ENCODE assay signal across 8 cellular contexts in the genomic region with DNA sequence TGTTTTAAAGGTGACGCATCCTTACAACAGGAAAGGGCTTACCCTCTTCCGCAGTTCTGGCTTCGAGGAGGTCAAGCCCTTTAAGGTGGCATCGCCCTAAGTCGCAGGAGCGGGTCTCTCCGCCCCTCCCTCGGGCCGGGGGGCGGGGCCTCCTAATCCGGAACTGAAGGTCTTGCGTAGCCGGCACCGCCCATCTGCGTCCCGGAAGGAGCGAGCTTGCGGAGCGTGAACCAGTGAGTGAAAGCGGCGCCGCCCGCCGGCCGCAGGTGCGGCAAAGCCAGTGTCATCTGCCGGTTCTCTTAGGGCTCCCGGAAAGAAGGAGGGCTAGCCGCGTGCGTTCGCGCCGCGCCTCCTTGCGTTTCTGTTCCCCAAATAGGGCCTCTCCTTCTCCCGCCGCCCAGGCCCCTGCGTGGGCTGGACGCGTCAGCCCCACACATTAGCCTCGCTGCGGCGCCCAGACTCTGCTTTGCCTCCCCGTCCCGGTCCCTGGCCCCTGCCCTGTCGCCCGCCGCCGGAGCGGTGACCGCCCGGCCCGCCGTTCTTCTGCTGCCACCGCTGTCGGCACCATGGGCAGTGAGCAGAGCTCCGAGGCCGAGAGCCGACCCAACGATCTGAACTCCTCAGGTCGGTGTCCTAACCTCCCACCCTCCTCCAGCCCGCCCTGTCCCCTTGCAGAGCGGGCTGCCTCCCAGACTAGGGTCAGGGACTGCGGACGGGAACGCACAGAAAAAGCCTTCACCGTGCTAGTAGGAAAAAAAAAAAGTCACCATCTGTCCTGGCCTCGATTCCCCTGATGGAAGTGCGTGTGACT. TPM values are rescaled to one million over a fixed set of nuclear protein-coding genes. Genes with fewer than 3 reads are reported as not detected.
DNase-seq lines count a peak whose midpoint lies in the region; TF ChIP-seq lines count a peak whose summit lies in the region.

A gene (plus strand): TSS at position 193 of the 811 bp plus-strand sequence. CDS start 374 bp downstream, at position 567.

- H3K79me1 ChIP-seq in neuronal stem cell (ENCODE audit: low read depth, low read length), result no peaks in the 10 kb centered on the region

- peak within 1 kb of the TSS; percentile 74 for H2BK15ac ChIP-seq in neuronal stem cell (ENCODE audit: low read length)

- WGBS in neuronal stem cell (ENCODE audit: extremely low coverage in 2 of 2, insufficient read length in 2 of 2, insufficient replicate concordance in 1 of 2), 2 donors, result no CpG with 5 or more reads among the region's 70 CpGs

- H3K4me3 Mint-ChIP-seq in activated naive CD4-positive, alpha-beta T cell treated with anti-CD3 and anti-CD28 coated beads for 36 hours, result peak within 1 kb of the TSS; percentile 81

- intact Hi-C loops in activated naive CD4-positive, alpha-beta T cell treated with anti-CD3 and anti-CD28 coated beads for 36 hours (cut with micrococcal nuclease), result loop anchor here (1.0 to 5.0 kb wide), 8 partner anchors 85 to 645 kb away; a partner anchor contains a TSS

- peak within 1 kb of the TSS; percentile 71 for H3K18ac ChIP-seq in neuronal stem cell (ENCODE audit: low read length)

- H3K9me3 ChIP-seq in neuronal stem cell (replicated peaks in 1 of 2; ENCODE audit: control insufficient read depth in 2 of 2, insufficient read depth in 1 of 2, low read depth in 1 of 2, low read length in 2 of 2), result no peaks in the 10 kb centered on the region

- H3K9ac ChIP-seq in neuronal stem cell (ENCODE audit: low read depth, low read length, poor library complexity), result peak within 1 kb of the TSS; percentile 97

- H2BK120ac ChIP-seq in neuronal stem cell (ENCODE audit: low read depth, low read length), result no peak within 1 kb of the TSS

- CTCF ChIA-PET in activated naive CD4-positive, alpha-beta T cell treated with anti-CD3 and anti-CD28 coated beads for 36 hours (lab: Charles Lee), result interaction anchor here (0.6 to 2.0 kb wide), 19 partner anchors 7 to 804 kb away, joined by 3 to 15 read pairs (median 3); no protein-coding TSS in a partner anchor

- no peaks in the 10 kb centered on the region for H3K9me3 Mint-ChIP-seq in activated naive CD4-positive, alpha-beta T cell treated with anti-CD3 and anti-CD28 coated beads for 36 hours

- no peak within 1 kb of the TSS for H2BK12ac ChIP-seq in neuronal stem cell (ENCODE audit: low read length)

- no peak within 1 kb of the TSS for H4K8ac ChIP-seq in neuronal stem cell (ENCODE audit: low read depth, low read length)

- H3K14ac ChIP-seq in neuronal stem cell (ENCODE audit: low read length), result no peak within 1 kb of the TSS

- H3K4me2 ChIP-seq in neuronal stem cell (ENCODE audit: insufficient read depth, low read length, poor library complexity, severe bottlenecking), result peak within 1 kb of the TSS; percentile 88

- H3K36me3 Mint-ChIP-seq in activated naive CD4-positive, alpha-beta T cell treated with anti-CD3 and anti-CD28 coated beads for 36 hours (ENCODE audit: low read depth), result peaks cover 3% of the 10 kb centered on the region

- peak within 1 kb of the TSS; percentile 97 for H2AFZ ChIP-seq in neuronal stem cell (ENCODE audit: low read length)

- H3K4me1 Mint-ChIP-seq in activated naive CD4-positive, alpha-beta T cell treated with anti-CD3 and anti-CD28 coated beads for 36 hours (ENCODE audit: low read depth), result peaks cover 41% of the 10 kb centered on the region

- DNase-seq in GM06990 (ENCODE audit: extremely low read depth, insufficient read length), result peak; percentile 100
- DNase-seq in HFF-Myc (ENCODE audit: extremely low read depth, low read depth), result peak; percentile 76
- peak; percentile 98 for DNase-seq in MV-4-11 (lab: John Stamatoyannopoulos, UW)
- DNase-seq in SK-MEL-5 (ENCODE audit: low read depth, low spot score), result peak; percentile 97
- peak; percentile 98 for DNase-seq in activated naive CD4-positive, alpha-beta T cell treated with anti-CD3 and anti-CD28 coated beads for 36 hours
- DNase-seq in foreskin melanocyte, result peak; percentile 88
- DNase-seq in neuronal stem cell (ENCODE audit: low spot score), result peak; percentile 88

- H4K91ac ChIP-seq in neuronal stem cell (ENCODE audit: low read depth, low read length, poor library complexity), result no peak within 1 kb of the TSS

- no peak within 1 kb of the TSS for H2BK5ac ChIP-seq in neuronal stem cell (ENCODE audit: low read length)

- no peaks in the 10 kb centered on the region for H3K27me3 Mint-ChIP-seq in activated naive CD4-positive, alpha-beta T cell treated with anti-CD3 and anti-CD28 coated beads for 36 hours (ENCODE audit: low read depth)

- H3K27ac Mint-ChIP-seq in activated naive CD4-positive, alpha-beta T cell treated with anti-CD3 and anti-CD28 coated beads for 36 hours, result peak within 1 kb of the TSS; percentile 90

- no peaks in the 10 kb centered on the region for H3K27me3 ChIP-seq in GM06990 (replicated peaks; ENCODE audit: control insufficient read depth, insufficient read depth, low read length)
- H3K27me3 ChIP-seq in neuronal stem cell (ENCODE audit: control insufficient read depth in 3 of 3, insufficient read depth in 3 of 3, low read depth in 1 of 3, low read length in 3 of 3), result no peaks in the 10 kb centered on the region

- no peak within 1 kb of the TSS for H3K4ac ChIP-seq in neuronal stem cell (ENCODE audit: low read length)

- in situ Hi-C loops in SK-MEL-5 (cut with HindIII; ENCODE audit: low pct_unique_long_range_greater_than_20kb, low sequenced_read_pairs), result no loop called here

- peak within 1 kb of the TSS; percentile 3 for H2AK5ac ChIP-seq in neuronal stem cell (ENCODE audit: low read depth, low read length)

- H3K36me3 ChIP-seq in GM06990 (ENCODE audit: control insufficient read depth, insufficient read depth, low read length) (peaks cover 2% of the 10 kb centered on the region), neuronal stem cell (replicated peaks in 1 of 2; ENCODE audit: control insufficient read depth in 2 of 2, insufficient read depth in 2 of 2, low read length in 2 of 2) (no peaks in the 10 kb centered on the region)

- H3K23ac ChIP-seq in neuronal stem cell (ENCODE audit: low read depth, low read length, poor library complexity), result peak within 1 kb of the TSS; percentile 96

- H3K4me3 ChIP-seq in GM06990 (replicated peaks; ENCODE audit: low read depth, low read length), result peak within 1 kb of the TSS; percentile 99
- peak within 1 kb of the TSS; percentile 72 for H3K4me3 ChIP-seq in HFF-Myc (replicated peaks; ENCODE audit: low read depth, low read length)
- peak within 1 kb of the TSS; percentile 81 to 96 for H3K4me3 ChIP-seq in neuronal stem cell (ENCODE audit: low read length in 2 of 2)

- TF ChIP-seq CTCF in GM06990 (IDR thresholded peaks at IDR 0.05; ENCODE audit: insufficient read depth, low read length, poor library complexity, severe bottlenecking), result peak; percentile 23
- no peak for TF ChIP-seq CTCF in HFF-Myc (IDR thresholded peaks at IDR 0.05; ENCODE audit: low read depth, low read length, missing control alignments)
- no peak for TF ChIP-seq CTCF in subcutaneous adipose tissue (IDR thresholded peaks at IDR 0.05; ENCODE audit: low read depth)

- peaks cover 0 to 2% of the 10 kb centered on the region in 2 donors for H3K4me1 ChIP-seq in neuronal stem cell (ENCODE audit: control insufficient read depth in 2 of 2, insufficient read depth in 1 of 2, low read depth in 1 of 2, low read length in 2 of 2)

- peak within 1 kb of the TSS; percentile 82 for H3K27ac ChIP-seq in neuronal stem cell (replicated peaks; ENCODE audit: low read length)

RNA-seq across cellular contexts. Expression of the gene that starts here (rescaled TPM):
- total RNA-seq in SK-MEL-5 (2014; rRNA removed; shearing (Covaris generic)), result 13.2 and 17.2 TPM in 2 replicates
- polyA plus RNA-seq in SK-MEL-5 (2015; cell fraction: cytosol; rRNA removed), result 33.0 and 34.2 TPM in 2 replicates
- 25.0 and 28.9 TPM in 2 replicates for polyA plus RNA-seq in SK-MEL-5 (2015; cell fraction: nucleus; rRNA removed)
- 10 to 100 TPM; 31.2 to 35.6 TPM for total RNA-seq in activated naive CD4-positive, alpha-beta T cell treated with anti-CD3 and anti-CD28 coated beads for 36 hours
- 9.3 TPM for polyA plus RNA-seq in neuronal stem cell (2013, experiment 1 of 2)
- 9.9 TPM for polyA plus RNA-seq in neuronal stem cell (2013, experiment 2 of 2)
- 10 to 100 TPM in 3 of 4 donors, 1 to 10 TPM in 1; 9.8 to 21.4 (median 14.6) TPM for total RNA-seq in subcutaneous adipose tissue

Comparison
In these comparisons a context has a peak if more than half of its experiments do, and no peak if none do; other contexts are left out.
1. Peak in every context shown above with its lines: DNase-seq, H3K4me3 ChIP-seq and H3K27ac ChIP-seq.